Comparison of ENCODE assay signal across 32 cellular contexts in genomic region chr2:41510108-41510507, GRCh38.
DNase-seq lines count a peak whose midpoint lies in the region; ATAC-seq and TF ChIP-seq lines count a peak whose summit lies in the region.
"Had no signal": no experiment of that assay in that cellular context is flagged by ENCODE, and none has a peak within 500 bp of the region (broad histone marks: within the 10 kb centered on the region; RNA-seq: fewer than 3 reads in every experiment).

No MANE protein-coding gene starts in this region.

- H3K27ac Mint-ChIP-seq in CD4-positive, alpha-beta T cell, result no peak overlapping the region
- H3K27ac Mint-ChIP-seq: activated B cell treated with CpG ODN at 0.5 μM for 24 hours; activated CD4-positive, alpha-beta T cell treated with anti-CD3 and anti-CD28 coated beads, Interleukin-2, amount 10 ng/mL, durations not matched to agents 7 days and 5 days; activated naive CD8-positive, alpha-beta T cell treated with anti-CD3 and anti-CD28 coated beads for 36 hours; natural killer cell treated with Interleukin-12 subunit alpha and Interleukin-12 subunit beta and Interleukin-15 and Interleukin-18, amount 100 ng/mL, for 72 hours had no signal

- H3K4me1 Mint-ChIP-seq in CD4-positive, alpha-beta T cell (ENCODE audit: low read depth), result no peaks in the 10 kb centered on the region
- H3K4me1 Mint-ChIP-seq: activated B cell treated with CpG ODN at 0.5 μM for 24 hours; activated CD4-positive, alpha-beta T cell treated with anti-CD3 and anti-CD28 coated beads, Interleukin-2, amount 10 ng/mL, durations not matched to agents 7 days and 5 days; activated naive CD8-positive, alpha-beta T cell treated with anti-CD3 and anti-CD28 coated beads for 36 hours had no signal

- H3K27me3 Mint-ChIP-seq in CD4-positive, alpha-beta T cell, result no peaks in the 10 kb centered on the region
- H3K27me3 Mint-ChIP-seq: activated B cell treated with CpG ODN at 0.5 μM for 24 hours; activated CD4-positive, alpha-beta T cell treated with anti-CD3 and anti-CD28 coated beads, Interleukin-2, amount 10 ng/mL, durations not matched to agents 7 days and 5 days had no signal

- intact Hi-C loops in CD4-positive, alpha-beta T cell (cut with DNase I, micrococcal nuclease), result no loop called here
- intact Hi-C loops in left ventricle myocardium inferior (cut with micrococcal nuclease) (no loop called here), heart right ventricle (cut with DNase I) (no loop called here)

- TF ChIP-seq CTCF in CD4-positive, alpha-beta T cell (IDR thresholded peaks at IDR 0.05), result no peak
- TF ChIP-seq CTCF in left ventricle myocardium inferior (IDR thresholded peaks at IDR 0.05; ENCODE audit: borderline replicate concordance), result no peak
- TF ChIP-seq CTCF in heart right ventricle (IDR thresholded peaks at IDR 0.05), result no peak

- DNase-seq in KG1 (lab: John Stamatoyannopoulos, UW), result peak; percentile 73
- DNase-seq in SKM-1 (lab: John Stamatoyannopoulos, UW; ENCODE audit: unreplicated experiment), result peak; percentile 50
- DNase-seq in inferior parietal cortex (ENCODE audit: extremely low spot score), result peak; percentile 12
- DNase-seq in CD4-positive, alpha-beta T cell, result no peak
- no peak for DNase-seq in left ventricle myocardium inferior
- no peak for DNase-seq in heart right ventricle
- DNase-seq: activated B cell treated with CpG ODN at 0.5 μM for 24 hours; activated CD4-positive, alpha-beta T cell treated with anti-CD3 and anti-CD28 coated beads, Interleukin-2, amount 10 ng/mL, durations not matched to agents 7 days and 5 days; activated gamma-delta T cell; activated naive CD8-positive, alpha-beta T cell treated with anti-CD3 and anti-CD28 coated beads for 36 hours; activated T-cell treated with anti-CD3 and anti-CD28 coated beads, Interleukin-2, amount 50 U/mL, for 1 hour; gastrocnemius medialis; mucosa of descending colon; NCI-H1048; NCI-H1694 treated with DMSO at 0.1 percent for 48 hours; NCI-H446; occipital lobe; PC-3; psoas muscle; sigmoid colon; stimulated activated CD4-positive, alpha-beta T cell treated with anti-CD3 and anti-CD28 coated beads, Interleukin-4, amount 100 ng/mL, for 1 hour; stomach; T-helper 2 cell had no signal

- peaks cover 12 to 21% (median 14%) of the 10 kb centered on the region in 10 experiments for H3K4me1 ChIP-seq in BLaER1 treated with 17β-estradiol and CSF1 and Interleukin-3, amounts not matched to agents 10 nM and 100 nM
- no peaks in the 10 kb centered on the region for H3K4me1 ChIP-seq in left ventricle myocardium inferior
- H3K4me1 ChIP-seq in heart right ventricle, result peaks cover 0 to 4% (median 0%) of the 10 kb centered on the region in 9 donors
- H3K4me1 ChIP-seq: breast epithelium, gastrocnemius medialis, psoas muscle, stomach, vagina had no signal

- no peaks in the 10 kb centered on the region; a peak in 1 of 22 replicates for H3K9me3 ChIP-seq in BLaER1 treated with 17β-estradiol and CSF1 and Interleukin-3, amounts not matched to agents 10 nM and 100 nM (replicated peaks in 1 of 11)
- no peaks in the 10 kb centered on the region for H3K9me3 ChIP-seq in CD4-positive, alpha-beta T cell (ENCODE audit: control insufficient read depth, low read length)
- no peaks in the 10 kb centered on the region for H3K9me3 ChIP-seq in left ventricle myocardium inferior (replicated peaks)
- H3K9me3 ChIP-seq in heart right ventricle, result peaks cover 0 to 9% (median 0%) of the 10 kb centered on the region in 11 donors
- H3K9me3 ChIP-seq: breast epithelium, gastrocnemius medialis, psoas muscle, sigmoid colon, stomach, vagina had no signal

- ATAC-seq in CD4-positive, alpha-beta T cell (ENCODE audit: poor library complexity), result no peak
- ATAC-seq in heart right ventricle, result no peak
- ATAC-seq: gastrocnemius medialis; mucosa of descending colon; natural killer cell treated with Interleukin-12 subunit alpha and Interleukin-12 subunit beta and Interleukin-15 and Interleukin-18, amount 100 ng/mL, for 72 hours; PC-3; psoas muscle had no signal

- no peaks in the 10 kb centered on the region for H3K36me3 ChIP-seq in BLaER1 treated with 17β-estradiol and CSF1 and Interleukin-3, amounts not matched to agents 10 nM and 100 nM
- H3K36me3 ChIP-seq in left ventricle myocardium inferior (no peaks in the 10 kb centered on the region), heart right ventricle (no peaks in the 10 kb centered on the region)
- H3K36me3 ChIP-seq: breast epithelium, gastrocnemius medialis, sigmoid colon, stomach, vagina had no signal

- H3K9me3 Mint-ChIP-seq in CD4-positive, alpha-beta T cell, result no peaks in the 10 kb centered on the region
- H3K9me3 Mint-ChIP-seq: activated CD4-positive, alpha-beta T cell treated with anti-CD3 and anti-CD28 coated beads, Interleukin-2, amount 10 ng/mL, durations not matched to agents 7 days and 5 days; activated naive CD8-positive, alpha-beta T cell treated with anti-CD3 and anti-CD28 coated beads for 36 hours; natural killer cell treated with Interleukin-12 subunit alpha and Interleukin-12 subunit beta and Interleukin-15 and Interleukin-18, amount 100 ng/mL, for 72 hours had no signal

- POLR2A ChIA-PET in CD4-positive, alpha-beta T cell (lab: Charles Lee), result no interaction called here

- WGBS in heart right ventricle, 2 donors, result 26 to 42% methylated on average over 4 of the region's 4 CpGs

- no peak overlapping the region; a peak in 1 of 22 replicates for H3K9ac ChIP-seq in BLaER1 treated with 17β-estradiol and CSF1 and Interleukin-3, amounts not matched to agents 10 nM and 100 nM
- H3K9ac ChIP-seq: KMS-11 had no signal

- no peak overlapping the region for H3K4me3 Mint-ChIP-seq in CD4-positive, alpha-beta T cell
- H3K4me3 Mint-ChIP-seq: activated B cell treated with CpG ODN at 0.5 μM for 24 hours; activated CD4-positive, alpha-beta T cell treated with anti-CD3 and anti-CD28 coated beads, Interleukin-2, amount 10 ng/mL, durations not matched to agents 7 days and 5 days; activated naive CD8-positive, alpha-beta T cell treated with anti-CD3 and anti-CD28 coated beads for 36 hours; natural killer cell treated with Interleukin-12 subunit alpha and Interleukin-12 subunit beta and Interleukin-15 and Interleukin-18, amount 100 ng/mL, for 72 hours had no signal

- H3K36me3 Mint-ChIP-seq in CD4-positive, alpha-beta T cell (ENCODE audit: low read depth), result no peaks in the 10 kb centered on the region
- H3K36me3 Mint-ChIP-seq: activated naive CD8-positive, alpha-beta T cell treated with anti-CD3 and anti-CD28 coated beads for 36 hours; natural killer cell treated with Interleukin-12 subunit alpha and Interleukin-12 subunit beta and Interleukin-15 and Interleukin-18, amount 100 ng/mL, for 72 hours had no signal

- no peaks in the 10 kb centered on the region for H4K20me1 ChIP-seq in BLaER1 treated with 17β-estradiol and CSF1 and Interleukin-3, amounts not matched to agents 10 nM and 100 nM

- H3K4me2 ChIP-seq in BLaER1 treated with 17β-estradiol and CSF1 and Interleukin-3, amounts not matched to agents 10 nM and 100 nM, result peak overlapping the region; percentile 57 to 75 (median 70)
- H3K4me2 ChIP-seq: hepatocyte, KMS-11 had no signal

- no peak overlapping the region for H3K4me3 ChIP-seq in BLaER1 treated with 17β-estradiol and CSF1 and Interleukin-3, amounts not matched to agents 10 nM and 100 nM
- H3K4me3 ChIP-seq in left ventricle myocardium inferior (no peak overlapping the region), heart right ventricle (no peak overlapping the region)
- H3K4me3 ChIP-seq: breast epithelium, gastrocnemius medialis, hepatocyte, lung, mucosa of descending colon, psoas muscle, sigmoid colon, SK-N-MC, stomach, vagina had no signal

- CTCF ChIA-PET in CD4-positive, alpha-beta T cell (lab: Charles Lee), result no interaction called here

- H3K27me3 ChIP-seq in BLaER1 treated with 17β-estradiol and CSF1 and Interleukin-3, amounts not matched to agents 10 nM and 100 nM, result no peaks in the 10 kb centered on the region
- no peaks in the 10 kb centered on the region for H3K27me3 ChIP-seq in CD4-positive, alpha-beta T cell (ENCODE audit: control insufficient read depth, insufficient read depth, low read length)
- no peaks in the 10 kb centered on the region for H3K27me3 ChIP-seq in left ventricle myocardium inferior (ENCODE audit: low read depth)
- H3K27me3 ChIP-seq in heart right ventricle, result no peaks in the 10 kb centered on the region
- H3K27me3 ChIP-seq: breast epithelium, gastrocnemius medialis, hepatocyte, sigmoid colon, stomach, vagina had no signal

- H3K27ac ChIP-seq in BLaER1 treated with 17β-estradiol and CSF1 and Interleukin-3, amounts not matched to agents 10 nM and 100 nM, result peak overlapping the region in 7 of 11 experiments; percentile 1 to 63 (median 18); a peak in 7 of 22 replicates
- H3K27ac ChIP-seq in CD4-positive, alpha-beta T cell (ENCODE audit: low read depth, low read length), result no peak overlapping the region
- no peak overlapping the region for H3K27ac ChIP-seq in left ventricle myocardium inferior (replicated peaks)
- no peak overlapping the region for H3K27ac ChIP-seq in heart right ventricle
- H3K27ac ChIP-seq: breast epithelium, C4-2B, gastrocnemius medialis, hepatocyte, KMS-11, psoas muscle, sigmoid colon, SK-N-MC, stomach, vagina had no signal

Comparison
In these comparisons a context has a peak if more than half of its experiments do, and no peak if none do; other contexts are left out.
1. H3K27ac ChIP-seq: peak in BLaER1 treated with 17β-estradiol and CSF1 and Interleukin-3, amounts not matched to agents 10 nM and 100 nM (7 of 11); none in CD4-positive, alpha-beta T cell (single experiment), left ventricle myocardium inferior (single experiment) and heart right ventricle (0 of 10).
2. DNase-seq: peak in KG1 (single experiment), SKM-1 (single experiment) and inferior parietal cortex (single experiment); none in CD4-positive, alpha-beta T cell (0 of 10), left ventricle myocardium inferior (single experiment) and heart right ventricle (0 of 2).